ENCODE assay signal across 1 cellular context in the genomic region with DNA sequence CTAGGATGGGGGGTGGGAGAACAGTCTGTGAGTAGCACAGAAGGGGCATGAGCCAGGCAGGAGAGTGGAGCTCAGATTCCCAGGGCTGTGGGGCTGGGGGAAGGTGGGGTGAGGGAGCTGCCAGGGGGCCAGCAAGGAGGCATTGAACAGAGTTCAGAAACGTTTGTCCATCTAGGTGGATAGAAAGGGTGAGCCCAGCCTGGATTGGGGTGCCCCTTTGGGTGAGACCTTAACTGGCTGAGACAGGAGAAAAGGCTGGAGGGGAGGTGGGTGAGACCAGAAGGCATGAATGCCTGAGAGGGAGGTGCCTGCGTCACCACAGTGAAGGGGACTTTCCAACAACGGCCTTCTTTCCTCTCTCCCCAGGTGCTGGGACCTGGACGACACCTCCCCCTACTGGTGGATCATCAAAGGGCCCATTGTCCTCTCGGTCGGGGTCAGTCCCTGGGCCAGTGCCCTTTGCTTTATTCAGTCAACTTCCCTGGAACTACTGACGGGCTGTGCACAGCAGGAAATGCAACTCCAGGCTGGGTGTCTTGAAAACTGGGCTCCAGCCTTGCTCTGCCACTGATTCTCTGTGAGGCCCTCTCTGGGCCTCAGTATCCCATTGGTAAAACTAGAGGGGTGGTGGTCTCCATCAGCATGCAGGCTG.
A peak's percentile ranks its signal among the peaks of the same experiment; 100 is the strongest.
TF ChIP-seq lines count a peak whose summit lies in the region.

No MANE protein-coding gene starts in this region.

TF ChIP-seq in HepG2, 621 proteins besides CTCF, POLR2A, EP300 and RAD21 (continued from another document and continues in another):
- TF ChIP-seq, protein P1, sequence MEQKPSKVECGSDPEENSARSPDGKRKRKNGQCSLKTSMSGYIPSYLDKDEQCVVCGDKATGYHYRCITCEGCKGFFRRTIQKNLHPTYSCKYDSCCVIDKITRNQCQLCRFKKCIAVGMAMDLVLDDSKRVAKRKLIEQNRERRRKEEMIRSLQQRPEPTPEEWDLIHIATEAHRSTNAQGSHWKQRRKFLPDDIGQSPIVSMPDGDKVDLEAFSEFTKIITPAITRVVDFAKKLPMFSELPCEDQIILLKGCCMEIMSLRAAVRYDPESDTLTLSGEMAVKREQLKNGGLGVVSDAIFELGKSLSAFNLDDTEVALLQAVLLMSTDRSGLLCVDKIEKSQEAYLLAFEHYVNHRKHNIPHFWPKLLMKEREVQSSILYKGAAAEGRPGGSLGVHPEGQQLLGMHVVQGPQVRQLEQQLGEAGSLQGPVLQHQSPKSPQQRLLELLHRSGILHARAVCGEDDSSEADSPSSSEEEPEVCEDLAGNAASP (CRISPR knock-in tag; IDR thresholded peaks at IDR 0.05; ENCODE audit: borderline replicate concordance) = peak; percentile 62; the same call in 1 of the 2 replicates
- peak; percentile 63; the same call in 1 of the 2 replicates for TF ChIP-seq RXRA (CRISPR knock-in tag; IDR thresholded peaks at IDR 0.05)
- TF ChIP-seq, protein P2, sequence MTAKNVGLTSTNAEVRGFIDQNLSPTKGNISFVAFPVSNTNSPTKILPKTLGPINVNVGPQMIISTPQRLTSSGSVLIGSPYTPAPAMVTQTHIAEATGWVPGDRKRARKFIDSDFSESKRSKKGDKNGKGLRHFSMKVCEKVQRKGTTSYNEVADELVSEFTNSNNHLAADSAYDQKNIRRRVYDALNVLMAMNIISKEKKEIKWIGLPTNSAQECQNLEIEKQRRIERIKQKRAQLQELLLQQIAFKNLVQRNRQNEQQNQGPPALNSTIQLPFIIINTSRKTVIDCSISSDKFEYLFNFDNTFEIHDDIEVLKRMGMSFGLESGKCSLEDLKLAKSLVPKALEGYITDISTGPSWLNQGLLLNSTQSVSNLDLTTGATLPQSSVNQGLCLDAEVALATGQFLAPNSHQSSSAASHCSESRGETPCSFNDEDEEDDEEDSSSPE (CRISPR knock-in tag; IDR thresholded peaks at IDR 0.05) = no peak
- TF ChIP-seq ZNF83 (CRISPR knock-in tag; IDR thresholded peaks at IDR 0.05; ENCODE audit: borderline replicate concordance) = no peak
- TF ChIP-seq, protein P3, sequence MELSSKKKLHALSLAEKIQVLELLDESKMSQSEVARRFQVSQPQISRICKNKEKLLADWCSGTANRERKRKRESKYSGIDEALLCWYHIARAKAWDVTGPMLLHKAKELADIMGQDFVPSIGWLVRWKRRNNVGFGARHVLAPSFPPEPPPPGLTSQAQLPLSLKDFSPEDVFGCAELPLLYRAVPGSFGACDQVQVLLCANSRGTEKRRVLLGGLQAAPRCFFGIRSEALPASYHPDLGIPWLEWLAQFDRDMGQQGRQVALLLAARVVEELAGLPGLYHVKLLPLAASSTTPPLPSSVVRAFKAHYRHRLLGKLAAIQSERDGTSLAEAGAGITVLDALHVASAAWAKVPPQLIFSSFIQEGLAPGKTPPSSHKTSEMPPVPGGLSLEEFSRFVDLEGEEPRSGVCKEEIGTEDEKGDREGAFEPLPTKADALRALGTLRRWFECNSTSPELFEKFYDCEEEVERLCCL (CRISPR knock-in tag; IDR thresholded peaks at IDR 0.05; ENCODE audit: borderline replicate concordance) = no peak
- TF ChIP-seq ZNF768 (CRISPR knock-in tag; IDR thresholded peaks at IDR 0.05) = no peak
- TF ChIP-seq ZIK1 (CRISPR knock-in tag; IDR thresholded peaks at IDR 0.05; ENCODE audit: borderline replicate concordance, low read depth) = no peak
- TF ChIP-seq, protein P4, sequence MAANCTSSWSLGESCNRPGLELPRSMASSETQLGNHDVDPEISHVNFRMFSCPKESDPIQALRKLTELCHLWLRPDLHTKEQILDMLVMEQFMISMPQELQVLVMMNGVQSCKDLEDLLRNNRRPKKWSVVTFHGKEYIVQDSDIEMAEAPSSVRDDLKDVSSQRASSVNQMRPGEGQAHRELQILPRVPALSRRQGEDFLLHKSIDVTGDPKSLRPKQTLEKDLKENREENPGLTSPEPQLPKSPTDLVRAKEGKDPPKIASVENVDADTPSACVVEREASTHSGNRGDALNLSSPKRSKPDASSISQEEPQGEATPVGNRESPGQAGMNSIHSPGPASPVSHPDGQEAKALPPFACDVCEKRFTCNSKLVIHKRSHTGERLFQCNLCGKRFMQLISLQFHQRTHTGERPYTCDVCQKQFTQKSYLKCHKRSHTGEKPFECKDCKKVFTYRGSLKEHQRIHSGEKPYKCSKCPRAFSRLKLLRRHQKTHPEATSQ (CRISPR knock-in tag; IDR thresholded peaks at IDR 0.05; ENCODE audit: borderline replicate concordance) = no peak
- TF ChIP-seq HCFC1 (IDR thresholded peaks at IDR 0.05; ENCODE audit: low read depth, low read length) = no peak
- TF ChIP-seq NFIC (IDR thresholded peaks at IDR 0.05; ENCODE audit: low read length) = no peak
- TF ChIP-seq, protein P5, sequence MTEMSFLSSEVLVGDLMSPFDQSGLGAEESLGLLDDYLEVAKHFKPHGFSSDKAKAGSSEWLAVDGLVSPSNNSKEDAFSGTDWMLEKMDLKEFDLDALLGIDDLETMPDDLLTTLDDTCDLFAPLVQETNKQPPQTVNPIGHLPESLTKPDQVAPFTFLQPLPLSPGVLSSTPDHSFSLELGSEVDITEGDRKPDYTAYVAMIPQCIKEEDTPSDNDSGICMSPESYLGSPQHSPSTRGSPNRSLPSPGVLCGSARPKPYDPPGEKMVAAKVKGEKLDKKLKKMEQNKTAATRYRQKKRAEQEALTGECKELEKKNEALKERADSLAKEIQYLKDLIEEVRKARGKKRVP (CRISPR knock-in tag; IDR thresholded peaks at IDR 0.05) = no peak
- no peak for TF ChIP-seq PAWR (CRISPR knock-in tag; IDR thresholded peaks at IDR 0.05; ENCODE audit: borderline replicate concordance)
- peak; percentile 45; the same call in 1 of the 2 replicates for TF ChIP-seq RXRB (CRISPR knock-in tag; IDR thresholded peaks at IDR 0.05; ENCODE audit: borderline replicate concordance)
- no peak for TF ChIP-seq SCMH1 (CRISPR knock-in tag; IDR thresholded peaks at IDR 0.05; ENCODE audit: borderline replicate concordance)
- 0 out of 2 replicates have a peak, but pooled peaks have one; percentile 37 for TF ChIP-seq ZNF121 (CRISPR knock-in tag; IDR thresholded peaks at IDR 0.05)
- TF ChIP-seq SP2 (CRISPR knock-in tag; IDR thresholded peaks at IDR 0.05) = no peak
- TF ChIP-seq CBX5 (CRISPR knock-in tag; IDR thresholded peaks at IDR 0.05; ENCODE audit: borderline replicate concordance) = no peak
- TF ChIP-seq PCBP1 (IDR thresholded peaks at IDR 0.05; ENCODE audit: borderline replicate concordance, low read depth, low read length) = no peak
- no peak for TF ChIP-seq MLLT10 (CRISPR knock-in tag; IDR thresholded peaks at IDR 0.05)
- TF ChIP-seq HNF4A (CRISPR knock-in tag; IDR thresholded peaks at IDR 0.05) = peak; percentile 29; the same call in 1 of the 2 replicates
- no peak for TF ChIP-seq NFATC3 (CRISPR knock-in tag; IDR thresholded peaks at IDR 0.05)
- peak; percentile 21; the same call in 1 of the 2 replicates for TF ChIP-seq SMC3 (IDR thresholded peaks at IDR 0.05; ENCODE audit: low read length)
- TF ChIP-seq, protein P6, sequence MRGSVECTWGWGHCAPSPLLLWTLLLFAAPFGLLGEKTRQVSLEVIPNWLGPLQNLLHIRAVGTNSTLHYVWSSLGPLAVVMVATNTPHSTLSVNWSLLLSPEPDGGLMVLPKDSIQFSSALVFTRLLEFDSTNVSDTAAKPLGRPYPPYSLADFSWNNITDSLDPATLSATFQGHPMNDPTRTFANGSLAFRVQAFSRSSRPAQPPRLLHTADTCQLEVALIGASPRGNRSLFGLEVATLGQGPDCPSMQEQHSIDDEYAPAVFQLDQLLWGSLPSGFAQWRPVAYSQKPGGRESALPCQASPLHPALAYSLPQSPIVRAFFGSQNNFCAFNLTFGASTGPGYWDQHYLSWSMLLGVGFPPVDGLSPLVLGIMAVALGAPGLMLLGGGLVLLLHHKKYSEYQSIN (CRISPR knock-in tag; IDR thresholded peaks at IDR 0.05; ENCODE audit: borderline replicate concordance) = no peak
- TF ChIP-seq SAFB2 (CRISPR knock-in tag; IDR thresholded peaks at IDR 0.05; ENCODE audit: borderline replicate concordance, low read depth) = no peak
- TF ChIP-seq, protein P7, sequence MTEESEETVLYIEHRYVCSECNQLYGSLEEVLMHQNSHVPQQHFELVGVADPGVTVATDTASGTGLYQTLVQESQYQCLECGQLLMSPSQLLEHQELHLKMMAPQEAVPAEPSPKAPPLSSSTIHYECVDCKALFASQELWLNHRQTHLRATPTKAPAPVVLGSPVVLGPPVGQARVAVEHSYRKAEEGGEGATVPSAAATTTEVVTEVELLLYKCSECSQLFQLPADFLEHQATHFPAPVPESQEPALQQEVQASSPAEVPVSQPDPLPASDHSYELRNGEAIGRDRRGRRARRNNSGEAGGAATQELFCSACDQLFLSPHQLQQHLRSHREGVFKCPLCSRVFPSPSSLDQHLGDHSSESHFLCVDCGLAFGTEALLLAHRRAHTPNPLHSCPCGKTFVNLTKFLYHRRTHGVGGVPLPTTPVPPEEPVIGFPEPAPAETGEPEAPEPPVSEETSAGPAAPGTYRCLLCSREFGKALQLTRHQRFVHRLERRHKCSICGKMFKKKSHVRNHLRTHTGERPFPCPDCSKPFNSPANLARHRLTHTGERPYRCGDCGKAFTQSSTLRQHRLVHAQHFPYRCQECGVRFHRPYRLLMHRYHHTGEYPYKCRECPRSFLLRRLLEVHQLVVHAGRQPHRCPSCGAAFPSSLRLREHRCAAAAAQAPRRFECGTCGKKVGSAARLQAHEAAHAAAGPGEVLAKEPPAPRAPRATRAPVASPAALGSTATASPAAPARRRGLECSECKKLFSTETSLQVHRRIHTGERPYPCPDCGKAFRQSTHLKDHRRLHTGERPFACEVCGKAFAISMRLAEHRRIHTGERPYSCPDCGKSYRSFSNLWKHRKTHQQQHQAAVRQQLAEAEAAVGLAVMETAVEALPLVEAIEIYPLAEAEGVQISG (CRISPR knock-in tag; IDR thresholded peaks at IDR 0.05) = no peak
- TF ChIP-seq, protein P8, sequence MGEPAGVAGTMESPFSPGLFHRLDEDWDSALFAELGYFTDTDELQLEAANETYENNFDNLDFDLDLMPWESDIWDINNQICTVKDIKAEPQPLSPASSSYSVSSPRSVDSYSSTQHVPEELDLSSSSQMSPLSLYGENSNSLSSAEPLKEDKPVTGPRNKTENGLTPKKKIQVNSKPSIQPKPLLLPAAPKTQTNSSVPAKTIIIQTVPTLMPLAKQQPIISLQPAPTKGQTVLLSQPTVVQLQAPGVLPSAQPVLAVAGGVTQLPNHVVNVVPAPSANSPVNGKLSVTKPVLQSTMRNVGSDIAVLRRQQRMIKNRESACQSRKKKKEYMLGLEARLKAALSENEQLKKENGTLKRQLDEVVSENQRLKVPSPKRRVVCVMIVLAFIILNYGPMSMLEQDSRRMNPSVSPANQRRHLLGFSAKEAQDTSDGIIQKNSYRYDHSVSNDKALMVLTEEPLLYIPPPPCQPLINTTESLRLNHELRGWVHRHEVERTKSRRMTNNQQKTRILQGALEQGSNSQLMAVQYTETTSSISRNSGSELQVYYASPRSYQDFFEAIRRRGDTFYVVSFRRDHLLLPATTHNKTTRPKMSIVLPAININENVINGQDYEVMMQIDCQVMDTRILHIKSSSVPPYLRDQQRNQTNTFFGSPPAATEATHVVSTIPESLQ (CRISPR knock-in tag; conservative IDR thresholded peaks at IDR 0.05) = no peak
- TF ChIP-seq TBP (CRISPR knock-in tag; IDR thresholded peaks at IDR 0.05) = no peak
- TF ChIP-seq, protein P9, sequence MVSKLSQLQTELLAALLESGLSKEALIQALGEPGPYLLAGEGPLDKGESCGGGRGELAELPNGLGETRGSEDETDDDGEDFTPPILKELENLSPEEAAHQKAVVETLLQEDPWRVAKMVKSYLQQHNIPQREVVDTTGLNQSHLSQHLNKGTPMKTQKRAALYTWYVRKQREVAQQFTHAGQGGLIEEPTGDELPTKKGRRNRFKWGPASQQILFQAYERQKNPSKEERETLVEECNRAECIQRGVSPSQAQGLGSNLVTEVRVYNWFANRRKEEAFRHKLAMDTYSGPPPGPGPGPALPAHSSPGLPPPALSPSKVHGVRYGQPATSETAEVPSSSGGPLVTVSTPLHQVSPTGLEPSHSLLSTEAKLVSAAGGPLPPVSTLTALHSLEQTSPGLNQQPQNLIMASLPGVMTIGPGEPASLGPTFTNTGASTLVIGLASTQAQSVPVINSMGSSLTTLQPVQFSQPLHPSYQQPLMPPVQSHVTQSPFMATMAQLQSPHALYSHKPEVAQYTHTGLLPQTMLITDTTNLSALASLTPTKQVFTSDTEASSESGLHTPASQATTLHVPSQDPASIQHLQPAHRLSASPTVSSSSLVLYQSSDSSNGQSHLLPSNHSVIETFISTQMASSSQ (IDR thresholded peaks at IDR 0.05; ENCODE audit: low read depth) = no peak
- TF ChIP-seq, protein P9 (CRISPR knock-in tag; IDR thresholded peaks at IDR 0.05; ENCODE audit: borderline replicate concordance) = no peak
- TF ChIP-seq, protein P10, sequence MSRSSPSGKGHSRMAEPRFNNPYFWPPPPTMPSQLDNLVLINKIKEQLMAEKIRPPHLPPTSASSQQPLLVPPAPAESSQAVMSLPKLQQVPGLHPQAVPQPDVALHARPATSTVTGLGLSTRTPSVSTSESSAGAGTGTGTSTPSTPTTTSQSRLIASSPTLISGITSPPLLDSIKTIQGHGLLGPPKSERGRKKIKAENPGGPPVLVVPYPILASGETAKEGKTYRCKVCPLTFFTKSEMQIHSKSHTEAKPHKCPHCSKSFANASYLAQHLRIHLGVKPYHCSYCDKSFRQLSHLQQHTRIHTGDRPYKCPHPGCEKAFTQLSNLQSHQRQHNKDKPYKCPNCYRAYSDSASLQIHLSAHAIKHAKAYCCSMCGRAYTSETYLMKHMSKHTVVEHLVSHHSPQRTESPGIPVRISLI (CRISPR knock-in tag; IDR thresholded peaks at IDR 0.05; ENCODE audit: borderline replicate concordance) = no peak
- TF ChIP-seq ZFY (CRISPR knock-in tag; IDR thresholded peaks at IDR 0.05) = no peak
- no peak for TF ChIP-seq AGO1 (IDR thresholded peaks at IDR 0.05; ENCODE audit: low read depth, low read length, poor library complexity, severe bottlenecking)
- TF ChIP-seq ZNF557 (CRISPR knock-in tag; IDR thresholded peaks at IDR 0.05) = no peak
- no peak for TF ChIP-seq TAF15 (IDR thresholded peaks at IDR 0.05; ENCODE audit: low read depth, low read length, poor library complexity, severe bottlenecking)
- 0 out of 2 replicates have a peak, but pooled peaks have one; percentile 29 for TF ChIP-seq SOX5 (CRISPR knock-in tag; IDR thresholded peaks at IDR 0.05; ENCODE audit: borderline replicate concordance)
- peak; percentile 63 for TF ChIP-seq STAG1 (CRISPR knock-in tag; IDR thresholded peaks at IDR 0.05)
- TF ChIP-seq THAP11 (CRISPR knock-in tag; IDR thresholded peaks at IDR 0.05) = no peak
- TF ChIP-seq ISX (CRISPR knock-in tag; conservative IDR thresholded peaks at IDR 0.05) = no peak
